In the genomic region with DNA sequence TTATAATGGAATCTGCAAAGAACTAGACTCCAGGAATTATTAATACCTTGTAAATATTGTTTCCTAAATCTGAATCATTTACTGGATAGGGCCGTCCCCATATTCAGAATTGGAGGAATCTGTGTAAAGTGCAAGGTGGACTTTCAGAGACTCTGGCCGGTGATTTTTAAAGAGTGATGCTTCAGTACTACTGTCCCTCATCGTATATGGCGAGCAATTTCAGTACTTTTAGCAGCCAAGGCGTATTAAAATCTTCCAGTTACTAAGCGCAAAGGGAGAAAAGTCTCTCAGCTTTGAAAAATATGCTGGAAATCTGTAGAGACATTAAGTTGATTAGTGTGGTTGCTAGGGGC, we compare ENCODE assay signal across 8 cellular contexts. TPM values are rescaled to one million over a fixed set of nuclear protein-coding genes. Genes with fewer than 3 reads are reported as not detected.
DNase-seq lines count a peak whose midpoint lies in the region; TF ChIP-seq lines count a peak whose summit lies in the region.

No MANE protein-coding gene starts in this region.

- POLR2A ChIA-PET in activated CD4-positive, alpha-beta T cell treated with anti-CD3 and anti-CD28 coated beads, Interleukin-2, amount 10 ng/mL, durations not matched to agents 7 days and 5 days (lab: Charles Lee), result no interaction called here

- peaks cover 16% of the 10 kb centered on the region for H3K4me1 ChIP-seq in Loucy (ENCODE audit: insufficient read depth, low read length, poor library complexity, severe bottlenecking)
- peaks cover 5 to 14% of the 10 kb centered on the region in 2 donors for H3K4me1 ChIP-seq in duodenal mucosa (ENCODE audit: control insufficient read depth in 1 of 2, insufficient read depth in 2 of 2, low read length in 2 of 2)

- no peaks in the 10 kb centered on the region for H3F3A ChIP-seq in Loucy (ENCODE audit: low read depth)

- peak overlapping the region; percentile 80 for H3K4me2 ChIP-seq in Loucy (ENCODE audit: low read depth, low read length, poor library complexity, severe bottlenecking)

- CTCF ChIA-PET in activated CD4-positive, alpha-beta T cell treated with anti-CD3 and anti-CD28 coated beads, Interleukin-2, amount 10 ng/mL, durations not matched to agents 7 days and 5 days (lab: Charles Lee), result no interaction called here

- peak overlapping the region; percentile 76 for H3K27ac ChIP-seq in duodenal mucosa (ENCODE audit: low read depth, low read length)

- H4K20me1 ChIP-seq in Loucy (ENCODE audit: insufficient read depth, low read length, poor library complexity, severe bottlenecking), result no peaks in the 10 kb centered on the region

- H3K4me3 ChIP-seq in Loucy (ENCODE audit: low read length, poor library complexity, severe bottlenecking), result peak overlapping the region; percentile 92
- H3K4me3 ChIP-seq in duodenal mucosa (ENCODE audit: low read depth in 1 of 2, low read length in 2 of 2), result peak overlapping the region; percentile 96 to 97

- DNase-seq in activated CD4-positive, alpha-beta T cell treated with anti-CD3 and anti-CD28 coated beads, Interleukin-2, amount 10 ng/mL, durations not matched to agents 7 days and 5 days, result no peak
- DNase-seq in activated CD4-positive, alpha-beta T cell treated with anti-CD3 and anti-CD28 coated beads, Interleukin-2, amount 50 U/mL, for 4 hours, result no peak
- DNase-seq in GM19238 (ENCODE audit: insufficient read length, low spot score) (no peak), DMS53 (lab: John Stamatoyannopoulos, UW) (no peak), KG1 (lab: John Stamatoyannopoulos, UW) (no peak)

- peaks cover 19% of the 10 kb centered on the region for H3K4me1 Mint-ChIP-seq in activated CD4-positive, alpha-beta T cell treated with anti-CD3 and anti-CD28 coated beads, Interleukin-2, amount 10 ng/mL, durations not matched to agents 7 days and 5 days
- peaks cover 11% of the 10 kb centered on the region for H3K4me1 Mint-ChIP-seq in nephron

- H3K27me3 Mint-ChIP-seq in activated CD4-positive, alpha-beta T cell treated with anti-CD3 and anti-CD28 coated beads, Interleukin-2, amount 10 ng/mL, durations not matched to agents 7 days and 5 days, result no peaks in the 10 kb centered on the region
- H3K27me3 Mint-ChIP-seq in nephron (ENCODE audit: low read depth), result no peaks in the 10 kb centered on the region

- H3K79me2 ChIP-seq in Loucy (ENCODE audit: insufficient read depth, low read length), result peaks cover 26% of the 10 kb centered on the region

- no peaks in the 10 kb centered on the region for H3K9me3 ChIP-seq in Loucy (ENCODE audit: insufficient read depth, low read depth, low read length)
- H3K9me3 ChIP-seq in duodenal mucosa (ENCODE audit: control insufficient read depth in 1 of 2, low read length in 2 of 2), result no peaks in the 10 kb centered on the region

- no peaks in the 10 kb centered on the region for H3K27me3 ChIP-seq in Loucy (ENCODE audit: insufficient read depth, low read length, poor library complexity, severe bottlenecking)
- no peaks in the 10 kb centered on the region for H3K27me3 ChIP-seq in duodenal mucosa (ENCODE audit: control insufficient read depth in 1 of 2, insufficient read depth in 2 of 2, low read length in 2 of 2)

- H3K9me2 ChIP-seq in Loucy (replicated peaks; ENCODE audit: low read depth, low read length), result no peaks in the 10 kb centered on the region

- no peaks in the 10 kb centered on the region for H3K9me3 Mint-ChIP-seq in activated CD4-positive, alpha-beta T cell treated with anti-CD3 and anti-CD28 coated beads, Interleukin-2, amount 10 ng/mL, durations not matched to agents 7 days and 5 days
- H3K9me3 Mint-ChIP-seq in nephron, result no peaks in the 10 kb centered on the region

- peak overlapping the region; percentile 98 for H3K27ac Mint-ChIP-seq in activated CD4-positive, alpha-beta T cell treated with anti-CD3 and anti-CD28 coated beads, Interleukin-2, amount 10 ng/mL, durations not matched to agents 7 days and 5 days
- peak overlapping the region; percentile 96 to 99 (median 99) for H3K27ac Mint-ChIP-seq in nephron

- H3K36me3 Mint-ChIP-seq in activated CD4-positive, alpha-beta T cell treated with anti-CD3 and anti-CD28 coated beads, Interleukin-2, amount 10 ng/mL, durations not matched to agents 7 days and 5 days (ENCODE audit: low read depth), result peaks cover 33% of the 10 kb centered on the region
- H3K36me3 Mint-ChIP-seq in nephron (ENCODE audit: low read depth), result peaks cover 41% of the 10 kb centered on the region

- H3K36me3 ChIP-seq in Loucy (ENCODE audit: insufficient read depth, low read length) (peaks cover 7% of the 10 kb centered on the region; the same call in 1 of the 2 replicates), duodenal mucosa (ENCODE audit: control insufficient read depth in 1 of 2, insufficient read depth in 2 of 2, low read length in 2 of 2) (peaks cover 0 to 31% of the 10 kb centered on the region in 2 donors)

- H3K9ac ChIP-seq in Loucy (ENCODE audit: low read depth, low read length, poor library complexity, severe bottlenecking) (peak overlapping the region; percentile 91), duodenal mucosa (ENCODE audit: low read depth in 1 of 2, low read length in 2 of 2) (peak overlapping the region; percentile 82 to 99)

- H3K4me3 Mint-ChIP-seq in activated CD4-positive, alpha-beta T cell treated with anti-CD3 and anti-CD28 coated beads, Interleukin-2, amount 10 ng/mL, durations not matched to agents 7 days and 5 days, result peak overlapping the region; percentile 97
- peak overlapping the region; percentile 93 to 99 (median 98) for H3K4me3 Mint-ChIP-seq in nephron

- TF ChIP-seq CTCF in Loucy (conservative IDR thresholded peaks at IDR 0.05; ENCODE audit: low read length), result no peak
- TF ChIP-seq CTCF in nephron (IDR thresholded peaks at IDR 0.05; ENCODE audit: unreplicated experiment in 3 of 3), result no peak

- peak overlapping the region; percentile 91 for H2AFZ ChIP-seq in Loucy (ENCODE audit: low read length)

RNA-seq across cellular contexts. Expression of a gene that starts 0.5 kb away (rescaled TPM):
- total RNA-seq in activated CD4-positive, alpha-beta T cell treated with anti-CD3 and anti-CD28 coated beads, Interleukin-2, amount 10 ng/mL, durations not matched to agents 7 days and 5 days, result 10 to 100 TPM; 55.2 to 73.4 TPM

RNA-seq across cellular contexts. Expression of a gene that starts 20.1 kb away (rescaled TPM):
- 10 to 100 TPM; 17.7 to 19.4 TPM for total RNA-seq in activated CD4-positive, alpha-beta T cell treated with anti-CD3 and anti-CD28 coated beads, Interleukin-2, amount 10 ng/mL, durations not matched to agents 7 days and 5 days

RNA-seq across cellular contexts. Expression of a gene that starts 60.0 kb away (rescaled TPM):
- total RNA-seq in activated CD4-positive, alpha-beta T cell treated with anti-CD3 and anti-CD28 coated beads, Interleukin-2, amount 10 ng/mL, durations not matched to agents 7 days and 5 days, result 10 to 100 TPM; 65.8 to 69.6 TPM
